Comparison of ENCODE assay signal across 1 cellular context in the genomic region with DNA sequence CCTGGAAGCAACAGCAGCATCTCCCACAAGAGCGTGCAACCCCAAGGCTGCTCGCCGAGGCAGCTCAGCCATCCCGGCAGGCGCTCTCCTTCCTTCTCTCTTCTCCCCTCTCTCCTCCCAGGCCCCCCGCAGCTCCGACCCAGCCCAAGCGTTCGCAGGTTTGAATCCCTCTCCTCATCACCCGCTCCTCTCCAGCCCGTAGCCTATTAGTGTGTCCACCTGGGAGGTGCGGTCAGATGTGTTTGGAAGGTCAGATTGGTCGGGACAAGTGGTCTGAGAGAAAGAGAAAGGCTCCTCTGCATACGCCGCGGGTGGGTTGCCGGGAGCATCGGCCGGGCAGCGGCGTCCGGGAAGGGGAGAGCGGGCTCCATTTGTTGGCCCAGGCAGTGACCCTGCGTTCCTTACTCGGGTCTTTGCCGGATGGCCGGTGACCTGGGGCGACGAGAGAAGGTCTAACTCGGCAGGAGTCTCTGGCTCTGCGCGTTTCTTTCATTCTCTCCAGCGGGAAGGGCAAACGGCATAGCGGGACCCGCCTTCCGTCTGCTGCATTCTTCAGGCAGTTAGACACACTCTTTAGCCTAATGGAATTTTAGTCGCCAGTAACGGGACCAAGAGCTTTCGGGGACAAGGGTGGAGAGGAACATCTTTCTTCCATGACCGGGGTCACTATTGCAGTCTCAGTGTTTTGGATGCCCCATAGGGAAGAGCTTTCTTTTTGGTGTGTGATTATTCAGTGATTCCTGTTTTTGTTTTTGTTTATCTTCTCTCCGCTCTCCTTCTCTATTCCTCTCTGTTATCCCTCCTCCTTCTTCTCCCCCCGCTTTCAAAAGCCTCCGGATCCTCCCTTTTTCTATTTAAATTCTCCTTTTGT.
TF ChIP-seq lines count a peak whose summit lies in the region.

No MANE protein-coding gene starts in this region.

TF ChIP-seq in HepG2, 621 proteins besides CTCF, POLR2A, EP300 and RAD21:
- TF ChIP-seq, protein P1, sequence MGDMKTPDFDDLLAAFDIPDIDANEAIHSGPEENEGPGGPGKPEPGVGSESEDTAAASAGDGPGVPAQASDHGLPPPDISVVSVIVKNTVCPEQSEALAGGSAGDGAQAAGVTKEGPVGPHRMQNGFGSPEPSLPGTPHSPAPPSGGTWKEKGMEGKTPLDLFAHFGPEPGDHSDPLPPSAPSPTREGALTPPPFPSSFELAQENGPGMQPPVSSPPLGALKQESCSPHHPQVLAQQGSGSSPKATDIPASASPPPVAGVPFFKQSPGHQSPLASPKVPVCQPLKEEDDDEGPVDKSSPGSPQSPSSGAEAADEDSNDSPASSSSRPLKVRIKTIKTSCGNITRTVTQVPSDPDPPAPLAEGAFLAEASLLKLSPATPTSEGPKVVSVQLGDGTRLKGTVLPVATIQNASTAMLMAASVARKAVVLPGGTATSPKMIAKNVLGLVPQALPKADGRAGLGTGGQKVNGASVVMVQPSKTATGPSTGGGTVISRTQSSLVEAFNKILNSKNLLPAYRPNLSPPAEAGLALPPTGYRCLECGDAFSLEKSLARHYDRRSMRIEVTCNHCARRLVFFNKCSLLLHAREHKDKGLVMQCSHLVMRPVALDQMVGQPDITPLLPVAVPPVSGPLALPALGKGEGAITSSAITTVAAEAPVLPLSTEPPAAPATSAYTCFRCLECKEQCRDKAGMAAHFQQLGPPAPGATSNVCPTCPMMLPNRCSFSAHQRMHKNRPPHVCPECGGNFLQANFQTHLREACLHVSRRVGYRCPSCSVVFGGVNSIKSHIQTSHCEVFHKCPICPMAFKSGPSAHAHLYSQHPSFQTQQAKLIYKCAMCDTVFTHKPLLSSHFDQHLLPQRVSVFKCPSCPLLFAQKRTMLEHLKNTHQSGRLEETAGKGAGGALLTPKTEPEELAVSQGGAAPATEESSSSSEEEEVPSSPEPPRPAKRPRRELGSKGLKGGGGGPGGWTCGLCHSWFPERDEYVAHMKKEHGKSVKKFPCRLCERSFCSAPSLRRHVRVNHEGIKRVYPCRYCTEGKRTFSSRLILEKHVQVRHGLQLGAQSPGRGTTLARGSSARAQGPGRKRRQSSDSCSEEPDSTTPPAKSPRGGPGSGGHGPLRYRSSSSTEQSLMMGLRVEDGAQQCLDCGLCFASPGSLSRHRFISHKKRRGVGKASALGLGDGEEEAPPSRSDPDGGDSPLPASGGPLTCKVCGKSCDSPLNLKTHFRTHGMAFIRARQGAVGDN (CRISPR knock-in tag; IDR thresholded peaks at IDR 0.05), result peak; percentile 17; the same call in 1 of the 2 replicates
- no peak for TF ChIP-seq ZNF580 (CRISPR knock-in tag; IDR thresholded peaks at IDR 0.05; ENCODE audit: borderline replicate concordance, low read depth)
